26 cellular contexts compared by ENCODE assay signal in the genomic region with DNA sequence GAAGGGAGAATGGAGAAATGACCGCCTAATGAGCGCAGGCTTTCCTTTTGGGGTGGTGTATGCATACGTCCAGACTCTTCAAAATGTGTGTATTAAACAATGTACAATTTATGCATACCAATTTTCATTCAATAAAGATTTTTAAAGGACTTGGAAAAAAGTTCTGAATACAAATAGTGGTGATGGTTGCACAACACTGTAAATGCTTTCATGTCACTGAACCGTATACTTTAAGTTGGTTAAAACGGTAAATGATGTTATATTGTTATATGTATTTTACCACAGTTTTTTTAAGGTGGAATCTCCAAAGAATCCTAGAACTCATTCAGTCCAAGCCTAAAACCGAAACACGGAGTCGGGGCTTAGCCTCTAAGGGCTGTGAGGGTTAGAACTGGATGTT.
DNase-seq lines count a peak whose midpoint lies in the region; ATAC-seq and TF ChIP-seq lines count a peak whose summit lies in the region.
"Had no signal": no experiment of that assay in that cellular context is flagged by ENCODE, and none has a peak within 500 bp of the region (broad histone marks: within the 10 kb centered on the region; RNA-seq: fewer than 3 reads in every experiment).

No MANE protein-coding gene starts in this region.

- peaks cover 58% of the 10 kb centered on the region for H3K4me1 Mint-ChIP-seq in progenitor cell of endocrine pancreas (ENCODE audit: low read depth)
- H3K4me1 Mint-ChIP-seq: activated CD8-positive, alpha-beta memory T cell treated with anti-CD3 and anti-CD28 coated beads, Interleukin-2, amount 10 ng/mL, durations not matched to agents 7 days and 5 days; naive B cell had no signal

- H3K36me3 Mint-ChIP-seq in progenitor cell of endocrine pancreas (ENCODE audit: insufficient read depth), result no peaks in the 10 kb centered on the region
- H3K36me3 Mint-ChIP-seq: activated CD8-positive, alpha-beta memory T cell treated with anti-CD3 and anti-CD28 coated beads, Interleukin-2, amount 10 ng/mL, durations not matched to agents 7 days and 5 days; activated naive CD8-positive, alpha-beta T cell; IgD-negative memory B cell; naive B cell had no signal

- no peak overlapping the region for H3K4me3 ChIP-seq in right atrium auricular region
- H3K4me3 ChIP-seq: GM23248, lung, skin epidermis had no signal

- ATAC-seq in GM21390 (IDR thresholded peaks at IDR 0.05; ENCODE audit: unreplicated experiment), result no peak
- ATAC-seq: activated CD8-positive, alpha-beta memory T cell treated with anti-CD3 and anti-CD28 coated beads, Interleukin-2, amount 10 ng/mL, durations not matched to agents 7 days and 5 days; foreskin keratinocyte had no signal

- no peak overlapping the region for H3K4me3 Mint-ChIP-seq in progenitor cell of endocrine pancreas (ENCODE audit: low read depth)
- H3K4me3 Mint-ChIP-seq: activated CD8-positive, alpha-beta memory T cell treated with anti-CD3 and anti-CD28 coated beads, Interleukin-2, amount 10 ng/mL, durations not matched to agents 7 days and 5 days; activated naive CD8-positive, alpha-beta T cell; dendritic cell treated with granulocyte-macrophage colony-stimulating factor and Interleukin-4, amounts not matched to agents 40 ng/mL and 50 ng/mL, for 4 days; IgD-negative memory B cell; naive B cell had no signal

- POLR2A ChIA-PET in RWPE1 (lab: Yijun Ruan, JAX; ENCODE audit: low non-redundant PET), result no interaction called here

- no peaks in the 10 kb centered on the region for H3K9me3 Mint-ChIP-seq in progenitor cell of endocrine pancreas (ENCODE audit: low read depth)
- H3K9me3 Mint-ChIP-seq: dendritic cell treated with granulocyte-macrophage colony-stimulating factor and Interleukin-4, amounts not matched to agents 40 ng/mL and 50 ng/mL, for 4 days; IgD-negative memory B cell had no signal

- no peaks in the 10 kb centered on the region for H3K9me3 ChIP-seq in right atrium auricular region

- CTCF ChIA-PET in RWPE1 (lab: Yijun Ruan, JAX), result no interaction called here

- H3K27ac ChIP-seq in 22Rv1, result peak overlapping the region; percentile 78
- peak overlapping the region; percentile 46 for H3K27ac ChIP-seq in RWPE1
- no peak overlapping the region for H3K27ac ChIP-seq in right atrium auricular region
- H3K27ac ChIP-seq: brain microvascular endothelial cell, foreskin keratinocyte, GM23248, skin epidermis had no signal

- peaks cover 0 to 17% of the 10 kb centered on the region in 2 donors for H3K4me1 ChIP-seq in right atrium auricular region

- no peaks in the 10 kb centered on the region for H3K36me3 ChIP-seq in right atrium auricular region
- H3K36me3 ChIP-seq: brain microvascular endothelial cell had no signal

- TF ChIP-seq CTCF in 22Rv1 (IDR thresholded peaks at IDR 0.05) (no peak), RWPE1 (conservative IDR thresholded peaks at IDR 0.05; ENCODE audit: low read depth) (no peak), progenitor cell of endocrine pancreas (IDR thresholded peaks at IDR 0.05; ENCODE audit: unreplicated experiment) (no peak), right atrium auricular region (IDR thresholded peaks at IDR 0.05) (no peak)

- H3K27me3 ChIP-seq in right atrium auricular region, result no peaks in the 10 kb centered on the region
- H3K27me3 ChIP-seq: brain microvascular endothelial cell, foreskin keratinocyte had no signal

- H3K27me3 Mint-ChIP-seq in progenitor cell of endocrine pancreas, result no peaks in the 10 kb centered on the region

- peak overlapping the region; percentile 84 for H3K27ac Mint-ChIP-seq in progenitor cell of endocrine pancreas
- H3K27ac Mint-ChIP-seq: activated CD8-positive, alpha-beta memory T cell treated with anti-CD3 and anti-CD28 coated beads, Interleukin-2, amount 10 ng/mL, durations not matched to agents 7 days and 5 days; activated naive CD8-positive, alpha-beta T cell; dendritic cell treated with granulocyte-macrophage colony-stimulating factor and Interleukin-4, amounts not matched to agents 40 ng/mL and 50 ng/mL, for 4 days; IgD-negative memory B cell had no signal

- DNase-seq in RWPE1 (ENCODE audit: low spot score), result no peak
- DNase-seq in fibroblast of peridontal ligament (ENCODE audit: extremely low read depth), result peak; percentile 14
- DNase-seq in progenitor cell of endocrine pancreas (ENCODE audit: low spot score, unreplicated experiment), result no peak
- no peak for DNase-seq in glomerular visceral epithelial cell (ENCODE audit: extremely low spot score)
- DNase-seq in right atrium auricular region (ENCODE audit: low spot score), result no peak
- no peak for DNase-seq in ecto neural progenitor cell (ENCODE audit: low spot score)
- DNase-seq: activated CD4-positive, alpha-beta T cell treated with anti-CD3 and anti-CD28 coated beads for 48 hours; activated CD8-positive, alpha-beta memory T cell treated with anti-CD3 and anti-CD28 coated beads, Interleukin-2, amount 10 ng/mL, durations not matched to agents 7 days and 5 days; brain microvascular endothelial cell; foreskin keratinocyte; GM23248; islet precursor cell; MM.1S; naive B cell; NCI-H2171; OCI-M1; stimulated activated CD4-positive, alpha-beta T cell treated with anti-CD3 and anti-CD28 coated beads, Interleukin-2, amount 100 ng/mL, for 24 hours; stimulated activated naive CD4-positive, alpha-beta T cell; T-helper 1 cell had no signal

Comparison
In these comparisons a context has a peak if more than half of its experiments do, and no peak if none do; other contexts are left out.
1. H3K27ac ChIP-seq: peak in 22Rv1 (single experiment) and RWPE1 (single experiment); none in right atrium auricular region (0 of 2).